ENCODE assay signal across 9 cellular contexts in the genomic region with DNA sequence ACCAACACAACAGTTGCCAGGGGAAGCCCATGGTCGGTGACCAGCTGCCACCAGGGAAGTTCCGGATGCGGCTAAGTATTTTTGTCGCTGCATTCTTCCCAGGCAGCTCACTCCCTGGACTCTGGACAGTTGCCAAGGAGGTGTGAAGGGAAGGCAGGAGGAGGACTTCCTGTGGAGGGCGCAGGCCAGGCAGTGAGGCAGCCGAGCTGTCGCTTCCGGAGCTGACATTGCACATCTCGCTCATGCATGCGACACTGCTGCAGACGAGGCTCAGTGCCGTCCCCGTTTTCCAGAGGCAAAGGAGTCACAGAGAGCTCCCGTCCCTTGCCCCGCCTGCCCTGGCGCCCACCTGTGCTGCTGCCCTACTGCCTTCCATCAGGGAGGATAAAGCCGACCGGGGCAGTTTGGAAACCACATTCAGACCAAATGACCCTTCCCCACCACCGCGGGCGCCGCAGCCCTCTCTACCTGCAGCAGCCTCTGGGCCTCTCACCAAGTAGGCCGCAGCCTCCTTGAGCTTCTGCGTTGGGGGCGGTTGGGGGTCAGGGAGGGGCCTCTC.
DNase-seq lines count a peak whose midpoint lies in the region; ATAC-seq and TF ChIP-seq lines count a peak whose summit lies in the region.
"Had no signal": no experiment of that assay in that cellular context is flagged by ENCODE, and none has a peak within 500 bp of the region (broad histone marks: within the 10 kb centered on the region; RNA-seq: fewer than 3 reads in every experiment).

No MANE protein-coding gene starts in this region.

- peaks cover 69% of the 10 kb centered on the region for H3K27me3 Mint-ChIP-seq in activated T-cell treated with anti-CD3 and anti-CD28 coated beads, Interleukin-2, amount 50 U/mL, for 24 hours

- 9 to 15% methylated on average over 25 of the region's 25 CpGs for WGBS in heart right ventricle, 2 donors

- DNase-seq in activated T-cell treated with anti-CD3 and anti-CD28 coated beads, Interleukin-2, amount 50 U/mL, for 24 hours, result peak; percentile 49
- DNase-seq in activated T-cell treated with anti-CD3 and anti-CD28 coated beads for 4 hours, result no peak
- peak; percentile 87 for DNase-seq in SW480 (ENCODE audit: low spot score)
- DNase-seq in heart right ventricle, result peak; percentile 57 to 64
- DNase-seq in stimulated activated CD4-positive, alpha-beta T cell treated with anti-CD3 and anti-CD28 coated beads, Interleukin-4, amount 100 ng/mL, for 24 hours, result peak; percentile 7
- DNase-seq in RWPE1 (ENCODE audit: low spot score), result no peak
- no peak for DNase-seq in iPS-NIHi7 (ENCODE audit: extremely low spot score)

- POLR2A ChIA-PET in RWPE1 (lab: Yijun Ruan, JAX; ENCODE audit: low non-redundant PET), result no interaction called here

- H3K27ac Mint-ChIP-seq in activated T-cell treated with anti-CD3 and anti-CD28 coated beads, Interleukin-2, amount 50 U/mL, for 24 hours, result no peak overlapping the region
- H3K27ac Mint-ChIP-seq: natural killer cell treated with Interleukin-12 subunit alpha and Interleukin-12 subunit beta and Interleukin-15 and Interleukin-18, amount 100 ng/mL, for 72 hours had no signal

- no peaks in the 10 kb centered on the region for H3K9me3 Mint-ChIP-seq in activated T-cell treated with anti-CD3 and anti-CD28 coated beads, Interleukin-2, amount 50 U/mL, for 24 hours
- H3K9me3 Mint-ChIP-seq: natural killer cell treated with Interleukin-12 subunit alpha and Interleukin-12 subunit beta and Interleukin-15 and Interleukin-18, amount 100 ng/mL, for 72 hours had no signal

- no peak overlapping the region for H3K4me3 Mint-ChIP-seq in activated T-cell treated with anti-CD3 and anti-CD28 coated beads, Interleukin-2, amount 50 U/mL, for 24 hours
- H3K4me3 Mint-ChIP-seq: natural killer cell treated with Interleukin-12 subunit alpha and Interleukin-12 subunit beta and Interleukin-15 and Interleukin-18, amount 100 ng/mL, for 72 hours had no signal

- TF ChIP-seq CTCF in heart right ventricle (IDR thresholded peaks at IDR 0.05) (peak in 3 of 9 donors; percentile 12 to 26 (median 17)), RWPE1 (conservative IDR thresholded peaks at IDR 0.05; ENCODE audit: low read depth) (no peak)

- H3K9me3 ChIP-seq in heart right ventricle, result no peaks in the 10 kb centered on the region

- H3K27ac ChIP-seq in heart right ventricle (no peak overlapping the region), RWPE1 (no peak overlapping the region)

- H3K36me3 Mint-ChIP-seq in activated T-cell treated with anti-CD3 and anti-CD28 coated beads, Interleukin-2, amount 50 U/mL, for 24 hours (ENCODE audit: low read depth), result no peaks in the 10 kb centered on the region
- H3K36me3 Mint-ChIP-seq: natural killer cell treated with Interleukin-12 subunit alpha and Interleukin-12 subunit beta and Interleukin-15 and Interleukin-18, amount 100 ng/mL, for 72 hours had no signal

- peaks cover 5% of the 10 kb centered on the region for H3K4me1 Mint-ChIP-seq in activated T-cell treated with anti-CD3 and anti-CD28 coated beads, Interleukin-2, amount 50 U/mL, for 24 hours (ENCODE audit: low read depth)

- H3K27me3 ChIP-seq in heart right ventricle, result peaks cover 0 to 62% (median 25%) of the 10 kb centered on the region in 7 donors

- H3K4me1 ChIP-seq in heart right ventricle, result peaks cover 6 to 28% (median 19%) of the 10 kb centered on the region in 9 donors

- intact Hi-C loops in heart right ventricle (cut with DNase I), result no loop called here

- no peaks in the 10 kb centered on the region for H3K36me3 ChIP-seq in heart right ventricle

- CTCF ChIA-PET in RWPE1 (lab: Yijun Ruan, JAX), result interaction anchor here (0.9 to 1.6 kb wide), 2 partner anchors 24 to 37 kb away, joined by 3 to 6 read pairs; no protein-coding TSS in a partner anchor

- peak; percentile 10 to 67 (median 36) for ATAC-seq in heart right ventricle
- no peak for ATAC-seq in GM18861 (IDR thresholded peaks at IDR 0.05; ENCODE audit: unreplicated experiment)

- peak overlapping the region in 8 of 10 donors; percentile 3 to 38 (median 18) for H3K4me3 ChIP-seq in heart right ventricle

Comparison
In these comparisons a context has a peak if more than half of its experiments do, and no peak if none do; other contexts are left out.
1. DNase-seq: peak in activated T-cell treated with anti-CD3 and anti-CD28 coated beads, Interleukin-2, amount 50 U/mL, for 24 hours (single experiment), SW480 (single experiment), heart right ventricle (2 of 2) and stimulated activated CD4-positive, alpha-beta T cell treated with anti-CD3 and anti-CD28 coated beads, Interleukin-4, amount 100 ng/mL, for 24 hours (single experiment); none in activated T-cell treated with anti-CD3 and anti-CD28 coated beads for 4 hours (single experiment), RWPE1 (single experiment) and iPS-NIHi7 (single experiment).